ENCODE assay signal across 29 cellular contexts in the genomic region with DNA sequence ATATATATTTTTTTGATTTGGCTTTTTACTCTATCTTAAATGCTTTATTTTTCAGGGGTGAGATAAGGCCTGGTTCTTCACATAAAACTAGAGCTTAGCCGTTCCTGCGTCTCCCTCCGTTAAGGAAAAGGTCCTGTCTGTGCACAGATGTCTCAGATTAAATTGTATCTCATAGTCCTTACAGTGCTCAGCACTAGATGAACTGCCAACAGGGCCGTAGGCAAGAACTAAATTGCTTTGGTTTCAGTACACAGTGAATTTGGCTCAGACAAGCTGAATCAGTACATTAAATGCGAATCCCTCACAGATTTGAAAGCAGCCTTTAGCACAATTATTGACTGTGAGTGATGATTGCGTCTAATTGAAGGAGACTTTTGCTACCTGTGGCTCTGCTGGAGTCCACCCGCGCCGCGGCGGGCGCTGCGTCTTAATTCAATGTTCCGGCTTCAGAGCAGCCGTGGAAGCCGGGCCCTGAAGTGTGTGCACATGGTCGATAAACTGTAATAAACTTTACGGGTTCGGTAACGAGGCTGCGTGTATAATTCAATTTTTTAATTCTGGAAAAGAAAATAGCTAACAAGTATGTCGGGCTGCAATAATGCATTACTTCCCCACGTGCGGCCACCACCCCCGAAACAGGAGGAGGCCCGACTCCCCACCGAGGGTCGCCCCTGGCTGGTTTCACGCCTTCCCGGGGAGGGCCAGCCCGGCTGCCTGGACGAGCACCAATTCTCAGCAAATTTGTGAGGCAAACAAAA.
DNase-seq lines count a peak whose midpoint lies in the region; ATAC-seq and TF ChIP-seq lines count a peak whose summit lies in the region.
"Had no signal": no experiment of that assay in that cellular context is flagged by ENCODE, and none has a peak within 500 bp of the region (broad histone marks: within the 10 kb centered on the region; RNA-seq: fewer than 3 reads in every experiment).

No MANE protein-coding gene starts in this region.

- H3K4me3 Mint-ChIP-seq in WTC11: no peak overlapping the region
- H3K4me3 Mint-ChIP-seq: activated CD8-positive, alpha-beta T cell treated with anti-CD3 and anti-CD28 coated beads, Interleukin-2, amount 10 ng/mL, durations not matched to agents 7 days and 5 days; activated T-cell treated with anti-CD3 and anti-CD28 coated beads, Interleukin-2, amount 50 U/mL, for 24 hours; dendritic cell treated with granulocyte-macrophage colony-stimulating factor and Interleukin-4, amounts not matched to agents 40 ng/mL and 50 ng/mL, for 4 days; T-cell had no signal

- CTCF ChIA-PET in WTC11 (lab: Charles Lee): no interaction called here

- H3K4me3 ChIP-seq in suprapubic skin: peak overlapping the region; percentile 23
- H3K4me3 ChIP-seq in spleen: no peak overlapping the region
- H3K4me3 ChIP-seq: A549, cardiac muscle cell, K562, MG63, mucosa of descending colon, psoas muscle had no signal

- WGBS in suprapubic skin: 52% methylated on average over 31 of the region's 32 CpGs
- WGBS in spleen, 5 donors: 77 to 80% (median 78%) methylated on average over 32 of the region's 32 CpGs

- peaks cover 20% of the 10 kb centered on the region for H3K4me1 ChIP-seq in suprapubic skin
- no peaks in the 10 kb centered on the region for H3K4me1 ChIP-seq in spleen
- H3K4me1 ChIP-seq: A549, BE2C, psoas muscle had no signal

- H3K9me3 ChIP-seq in suprapubic skin (no peaks in the 10 kb centered on the region), spleen (peaks cover 0 to 42% (median 8%) of the 10 kb centered on the region in 8 donors)
- H3K9me3 ChIP-seq: MG63, psoas muscle had no signal

- H3K36me3 ChIP-seq in suprapubic skin (no peaks in the 10 kb centered on the region), spleen (no peaks in the 10 kb centered on the region)
- H3K36me3 ChIP-seq: BE2C, cardiac muscle cell, MG63 had no signal

- H3K27ac ChIP-seq in suprapubic skin (peak overlapping the region; percentile 79), spleen (no peak overlapping the region)
- H3K27ac ChIP-seq: A549, psoas muscle had no signal

- no peaks in the 10 kb centered on the region for H3K27me3 Mint-ChIP-seq in WTC11 (ENCODE audit: low read depth)
- H3K27me3 Mint-ChIP-seq: activated T-cell treated with anti-CD3 and anti-CD28 coated beads, Interleukin-2, amount 50 U/mL, for 24 hours; dendritic cell treated with granulocyte-macrophage colony-stimulating factor and Interleukin-4, amounts not matched to agents 40 ng/mL and 50 ng/mL, for 4 days; T-cell had no signal

- H3K4me1 Mint-ChIP-seq in WTC11: peaks cover 19% of the 10 kb centered on the region
- H3K4me1 Mint-ChIP-seq: T-cell had no signal

- no peak for ATAC-seq in WTC11
- ATAC-seq: A549; activated CD8-positive, alpha-beta T cell treated with anti-CD3 and anti-CD28 coated beads, Interleukin-2, amount 10 ng/mL, durations not matched to agents 7 days and 5 days; mucosa of descending colon; PC-3; T-cell had no signal

- POLR2A ChIA-PET in WTC11 (lab: Charles Lee): no interaction called here

- peak; percentile 29 for DNase-seq in NCI-H2171 treated with DMSO at 0.1 percent for 48 hours (lab: John Stamatoyannopoulos, UW)
- no peak for DNase-seq in NCI-H2171 (lab: John Stamatoyannopoulos, UW)
- no peak for DNase-seq in WTC11 (ENCODE audit: low spot score)
- DNase-seq in medulla oblongata (ENCODE audit: extremely low spot score): peak; percentile 3
- peak in 1 of 2 donors; percentile 25 for DNase-seq in suprapubic skin (ENCODE audit: low spot score in 2 of 2)
- no peak for DNase-seq in activated CD8-positive, alpha-beta memory T cell treated with anti-CD3 and anti-CD28 coated beads for 24 hours
- no peak for DNase-seq in cortex of kidney (lab: John Stamatoyannopoulos, UW)
- DNase-seq in spleen: no peak
- DNase-seq: activated CD4-positive, alpha-beta T cell treated with anti-CD3 and anti-CD28 coated beads for 1 hour; activated CD8-positive, alpha-beta T cell treated with anti-CD3 and anti-CD28 coated beads, Interleukin-2, amount 10 ng/mL, durations not matched to agents 7 days and 5 days; activated T-cell treated with anti-CD3 and anti-CD28 coated beads, Interleukin-2, amount 50 U/mL, for 24 hours; BE2C; DMS53; GF-D8; kidney; mucosa of descending colon; NCI-H1694; NCI-H226; PC-3; psoas muscle; SHP77 treated with DMSO at 0.1 percent for 48 hours; stimulated activated CD4-positive, alpha-beta T cell treated with anti-CD3 and anti-CD28 coated beads, Interleukin-1b, Interleukin-23, amount 100 ng/mL, for 48 hours; substantia nigra had no signal

- H3K27me3 ChIP-seq in suprapubic skin (peaks cover 3% of the 10 kb centered on the region), spleen (replicated peaks in 1 of 7) (no peaks in the 10 kb centered on the region)
- H3K27me3 ChIP-seq: BE2C, cardiac muscle cell, MG63 had no signal

- H3K36me3 Mint-ChIP-seq in WTC11: no peaks in the 10 kb centered on the region
- H3K36me3 Mint-ChIP-seq: T-cell had no signal

- TF ChIP-seq POLR2A in suprapubic skin (IDR thresholded peaks at IDR 0.05) (no peak), spleen (IDR thresholded peaks at IDR 0.05) (no peak)

- TF ChIP-seq EP300 in suprapubic skin (IDR thresholded peaks at IDR 0.05): no peak

- H3K27ac Mint-ChIP-seq in WTC11: no peak overlapping the region
- H3K27ac Mint-ChIP-seq: activated CD8-positive, alpha-beta T cell treated with anti-CD3 and anti-CD28 coated beads, Interleukin-2, amount 10 ng/mL, durations not matched to agents 7 days and 5 days; activated T-cell treated with anti-CD3 and anti-CD28 coated beads, Interleukin-2, amount 50 U/mL, for 24 hours; dendritic cell treated with granulocyte-macrophage colony-stimulating factor and Interleukin-4, amounts not matched to agents 40 ng/mL and 50 ng/mL, for 4 days; T-cell had no signal

- intact Hi-C loops in spleen (cut with DNase I; ENCODE audit: low total_unique reads): no loop called here

- TF ChIP-seq CTCF in WTC11 (IDR thresholded peaks at IDR 0.05) (no peak), suprapubic skin (IDR thresholded peaks at IDR 0.05) (no peak), spleen (IDR thresholded peaks at IDR 0.05 in 8 of 11, conservative IDR thresholded peaks at IDR 0.05 in 3 of 11) (no peak)

- H3K9me3 Mint-ChIP-seq in WTC11: peaks cover 6% of the 10 kb centered on the region; the same call in 1 of the 2 replicates

TF ChIP-seq in WTC11, 78 proteins besides CTCF, POLR2A, EP300 and RAD21:
- TF ChIP-seq, protein P1, sequence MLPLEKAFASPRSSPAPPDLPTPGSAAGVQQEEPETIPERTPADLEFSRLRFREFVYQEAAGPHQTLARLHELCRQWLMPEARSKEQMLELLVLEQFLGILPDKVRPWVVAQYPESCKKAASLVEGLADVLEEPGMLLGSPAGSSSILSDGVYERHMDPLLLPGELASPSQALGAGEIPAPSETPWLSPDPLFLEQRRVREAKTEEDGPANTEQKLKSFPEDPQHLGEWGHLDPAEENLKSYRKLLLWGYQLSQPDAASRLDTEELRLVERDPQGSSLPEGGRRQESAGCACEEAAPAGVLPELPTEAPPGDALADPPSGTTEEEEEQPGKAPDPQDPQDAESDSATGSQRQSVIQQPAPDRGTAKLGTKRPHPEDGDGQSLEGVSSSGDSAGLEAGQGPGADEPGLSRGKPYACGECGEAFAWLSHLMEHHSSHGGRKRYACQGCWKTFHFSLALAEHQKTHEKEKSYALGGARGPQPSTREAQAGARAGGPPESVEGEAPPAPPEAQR (CRISPR knock-in tag; IDR thresholded peaks at IDR 0.05): no peak
- peak; percentile 45 for TF ChIP-seq ZNF423 (CRISPR knock-in tag; IDR thresholded peaks at IDR 0.05)

Comparison
In these comparisons a context has a peak if more than half of its experiments do, and no peak if none do; other contexts are left out.
1. DNase-seq: peak in NCI-H2171 treated with DMSO at 0.1 percent for 48 hours (single experiment) and medulla oblongata (single experiment); none in NCI-H2171 (single experiment), WTC11 (single experiment), activated CD8-positive, alpha-beta memory T cell treated with anti-CD3 and anti-CD28 coated beads for 24 hours (single experiment), cortex of kidney (single experiment) and spleen (single experiment).